In genomic region chr7:135210818-135211178, GRCh38 we compare ENCODE assay signal across 8 cellular contexts. TPM values are rescaled to one million over a fixed set of nuclear protein-coding genes. Genes with fewer than 3 reads are reported as not detected.
DNase-seq lines count a peak whose midpoint lies in the region; ATAC-seq, FAIRE-seq and TF ChIP-seq lines count a peak whose summit lies in the region.

No MANE protein-coding gene starts in this region.

- DNase-seq in activated CD8-positive, alpha-beta memory T cell treated with anti-CD3 and anti-CD28 coated beads, Interleukin-2, amount 10 ng/mL, durations not matched to agents 7 days and 5 days = no peak
- DNase-seq in activated CD8-positive, alpha-beta memory T cell treated with anti-CD3 and anti-CD28 coated beads, Interleukin-2, amount 50 U/mL, for 4 hours = no peak
- DNase-seq in NB4 (ENCODE audit: low read depth) = no peak
- DNase-seq in astrocyte of the hippocampus (ENCODE audit: low read depth, low spot score) = peak; percentile 63
- DNase-seq in kidney = no peak
- DNase-seq in stomach = no peak
- no peak for DNase-seq in GM12892 (ENCODE audit: insufficient read length)
- DNase-seq in H4 (ENCODE audit: low spot score) = no peak

- H3K9me3 Mint-ChIP-seq in activated CD8-positive, alpha-beta memory T cell treated with anti-CD3 and anti-CD28 coated beads, Interleukin-2, amount 10 ng/mL, durations not matched to agents 7 days and 5 days (ENCODE audit: low read depth) = no peaks in the 10 kb centered on the region

- no peak for TF ChIP-seq CTCF in NB4 (IDR thresholded peaks at IDR 0.05; ENCODE audit: low read depth, low read length)
- TF ChIP-seq CTCF in kidney (IDR thresholded peaks at IDR 0.05; ENCODE audit: borderline replicate concordance, extremely low read depth, insufficient read depth) = no peak
- no peak for TF ChIP-seq CTCF in stomach (IDR thresholded peaks at IDR 0.05)

- FAIRE-seq in kidney (lab: Jason Lieb, UNC) (no peak), GM12892 (lab: Jason Lieb, UNC) (no peak)

- no peaks in the 10 kb centered on the region for H3K27me3 ChIP-seq in stomach

- TF ChIP-seq POLR2A in NB4 (IDR thresholded peaks at IDR 0.05; ENCODE audit: extremely low read depth, insufficient read length) (no peak), stomach (IDR thresholded peaks at IDR 0.05) (no peak), GM12892 (IDR thresholded peaks at IDR 0.05; ENCODE audit: low read depth, low read length) (no peak)

- no peaks in the 10 kb centered on the region for H3K36me3 Mint-ChIP-seq in activated CD8-positive, alpha-beta memory T cell treated with anti-CD3 and anti-CD28 coated beads, Interleukin-2, amount 10 ng/mL, durations not matched to agents 7 days and 5 days

- peak overlapping the region; percentile 99 for H3K9ac ChIP-seq in kidney (ENCODE audit: low read length in 2 of 2)

- 0 to 2% (median 0%) methylated on average over 10 to 14 of the region's 14 CpGs for WGBS in stomach, 5 donors

- TF ChIP-seq EP300 in stomach (IDR thresholded peaks at IDR 0.05) = no peak

- peaks cover 15 to 23% of the 10 kb centered on the region in 2 donors for H3K4me1 ChIP-seq in kidney (ENCODE audit: control insufficient read depth in 1 of 2, insufficient read depth in 1 of 2, low read depth in 1 of 2, low read length in 2 of 2)
- H3K4me1 ChIP-seq in stomach = peaks cover 17 to 43% (median 37%) of the 10 kb centered on the region in 4 donors

- peak overlapping the region; percentile 94 to 96 for H3K27ac ChIP-seq in kidney (ENCODE audit: low read depth in 2 of 2, low read length in 2 of 2)
- H3K27ac ChIP-seq in stomach = peak overlapping the region; percentile 92 to 96 (median 93)

- H3K4me1 Mint-ChIP-seq in activated CD8-positive, alpha-beta memory T cell treated with anti-CD3 and anti-CD28 coated beads, Interleukin-2, amount 10 ng/mL, durations not matched to agents 7 days and 5 days = peaks cover 28% of the 10 kb centered on the region

- intact Hi-C loops in kidney (cut with DNase I) (no loop called here), stomach (cut with DNase I; ENCODE audit: low total_unique reads) (no loop called here)

- no peaks in the 10 kb centered on the region for H3K27me3 Mint-ChIP-seq in activated CD8-positive, alpha-beta memory T cell treated with anti-CD3 and anti-CD28 coated beads, Interleukin-2, amount 10 ng/mL, durations not matched to agents 7 days and 5 days

- H3K9me3 ChIP-seq in kidney (ENCODE audit: control insufficient read depth in 1 of 2, low read length in 2 of 2) (no peaks in the 10 kb centered on the region), stomach (no peaks in the 10 kb centered on the region)

- peak overlapping the region; percentile 94 for H3K4me3 Mint-ChIP-seq in activated CD8-positive, alpha-beta memory T cell treated with anti-CD3 and anti-CD28 coated beads, Interleukin-2, amount 10 ng/mL, durations not matched to agents 7 days and 5 days

- CTCF ChIA-PET in activated CD8-positive, alpha-beta memory T cell treated with anti-CD3 and anti-CD28 coated beads, Interleukin-2, amount 10 ng/mL, durations not matched to agents 7 days and 5 days (lab: Charles Lee) = interaction anchor here (0.9 to 2.4 kb wide), 7 partner anchors 9 to 577 kb away, joined by 3 to 7 read pairs (median 4); partner anchors contain the start of genes CYREN and TMEM140

- peak; percentile 1 for ATAC-seq in activated CD8-positive, alpha-beta memory T cell treated with anti-CD3 and anti-CD28 coated beads, Interleukin-2, amount 10 ng/mL, durations not matched to agents 7 days and 5 days

- peaks cover 0 to 2% of the 10 kb centered on the region in 2 donors for H3K36me3 ChIP-seq in kidney (ENCODE audit: control insufficient read depth in 1 of 2, insufficient read depth in 2 of 2, low read length in 2 of 2)
- H3K36me3 ChIP-seq in stomach = peaks cover 0 to 10% (median 7%) of the 10 kb centered on the region in 4 donors

- peak overlapping the region; percentile 85 for H3K4me3 ChIP-seq in NB4 (ENCODE audit: low read depth, low read length)
- H3K4me3 ChIP-seq in kidney (ENCODE audit: low read length in 2 of 2) = peak overlapping the region; percentile 91 to 96
- peak overlapping the region; percentile 71 to 82 (median 78) for H3K4me3 ChIP-seq in stomach

- H3K27ac Mint-ChIP-seq in activated CD8-positive, alpha-beta memory T cell treated with anti-CD3 and anti-CD28 coated beads, Interleukin-2, amount 10 ng/mL, durations not matched to agents 7 days and 5 days = peak overlapping the region; percentile 96

RNA-seq across cellular contexts. Expression of gene WDR91, which starts 0.5 kb away (rescaled TPM):
- 10 to 100 TPM in 1 of 2 experiments, 1 to 10 TPM in 1; 9.3 to 25.9 TPM for total RNA-seq in activated CD8-positive, alpha-beta memory T cell treated with anti-CD3 and anti-CD28 coated beads, Interleukin-2, amount 10 ng/mL, durations not matched to agents 7 days and 5 days
- total RNA-seq in kidney = 73.9 TPM
- 27.8 TPM for polyA plus RNA-seq in kidney (ENCODE audit: insufficient read depth, low read depth, low replicate concordance)
- 10 to 100 TPM in 4 of 5 donors, 1 to 10 TPM in 1; 7.0 to 79.4 (median 33.5) TPM for total RNA-seq in stomach
- 10 to 100 TPM in 1 of 3 donors, 1 to 10 TPM in 2; 6.3 to 13.2 (median 6.6) TPM for polyA plus RNA-seq in stomach
- 28.0 TPM for polyA plus RNA-seq in GM12892 (2012; ENCODE audit: missing spikeins)
- 2.8 and 3.6 TPM in 2 replicates for total RNA-seq in H4 (2014; rRNA removed; shearing (Covaris generic))

RNA-seq across cellular contexts. Expression of gene STRA8, which starts 22.8 kb away (rescaled TPM):
- total RNA-seq in activated CD8-positive, alpha-beta memory T cell treated with anti-CD3 and anti-CD28 coated beads, Interleukin-2, amount 10 ng/mL, durations not matched to agents 7 days and 5 days = not detected
- total RNA-seq in kidney (not detected), stomach (not detected)
- polyA plus RNA-seq in kidney (ENCODE audit: insufficient read depth, low read depth, low replicate concordance) (0.43 TPM), stomach (not detected)
- not detected for polyA plus RNA-seq in GM12892 (2012; ENCODE audit: missing spikeins)
- total RNA-seq in H4 (2014; rRNA removed; shearing (Covaris generic)) = not detected in 2 replicates

RNA-seq across cellular contexts. Expression of gene CYREN, which starts 40.3 kb away (rescaled TPM):
- total RNA-seq in activated CD8-positive, alpha-beta memory T cell treated with anti-CD3 and anti-CD28 coated beads, Interleukin-2, amount 10 ng/mL, durations not matched to agents 7 days and 5 days = 10 to 100 TPM; 33.2 to 46.0 TPM
- total RNA-seq in kidney = 89.3 TPM
- 39.4 TPM for polyA plus RNA-seq in kidney (ENCODE audit: insufficient read depth, low read depth, low replicate concordance)
- total RNA-seq in stomach = 10 to 100 TPM; 11.1 to 33.0 (median 29.8) TPM
- 10 to 100 TPM; 21.7 to 30.8 (median 30.5) TPM for polyA plus RNA-seq in stomach
- polyA plus RNA-seq in GM12892 (2012; ENCODE audit: missing spikeins) = 56.2 TPM
- 69.1 and 72.1 TPM in 2 replicates for total RNA-seq in H4 (2014; rRNA removed; shearing (Covaris generic))
